12 cellular contexts compared by ENCODE assay signal in the genomic region with DNA sequence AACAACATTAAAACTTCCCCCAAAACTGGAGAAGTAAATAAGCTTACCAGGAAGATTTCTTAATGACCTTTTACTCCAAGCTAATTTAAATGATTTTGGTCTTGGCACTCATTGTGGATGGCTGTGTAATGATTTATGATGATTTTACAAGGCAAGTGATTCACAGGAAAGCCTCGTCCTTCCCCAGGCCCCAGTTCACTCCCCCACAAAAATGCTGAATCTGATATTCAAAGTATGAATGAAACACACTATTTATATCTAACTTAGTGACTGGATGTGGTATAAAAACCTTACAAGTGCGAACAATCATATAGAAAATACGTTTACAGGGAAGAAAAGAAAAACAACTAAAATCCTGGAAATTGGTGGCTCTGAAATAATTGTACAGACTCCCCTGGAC. TPM values are rescaled to one million over a fixed set of nuclear protein-coding genes. Genes with fewer than 3 reads are reported as not detected.
DNase-seq lines count a peak whose midpoint lies in the region; ATAC-seq and TF ChIP-seq lines count a peak whose summit lies in the region.
"Had no signal": no experiment of that assay in that cellular context is flagged by ENCODE, and none has a peak within 500 bp of the region (broad histone marks: within the 10 kb centered on the region; RNA-seq: fewer than 3 reads in every experiment).

No MANE protein-coding gene starts in this region.

- H2BK15ac ChIP-seq in neuronal stem cell (ENCODE audit: low read length) = no peak overlapping the region

- H3K27ac ChIP-seq in Panc1 (ENCODE audit: low read length) (no peak overlapping the region; the same call in 1 of the 2 replicates), esophagus muscularis mucosa (replicated peaks in 1 of 4) (peak overlapping the region; percentile 54 to 76 (median 59)), neutrophil (peak overlapping the region; percentile 95), neuronal stem cell (replicated peaks; ENCODE audit: low read length) (no peak overlapping the region)

- H4K91ac ChIP-seq in neuronal stem cell (ENCODE audit: low read depth, low read length, poor library complexity) = no peak overlapping the region

- H3K4me2 ChIP-seq in neuronal stem cell (ENCODE audit: insufficient read depth, low read length, poor library complexity, severe bottlenecking) = no peak overlapping the region

- no peak overlapping the region for H3K4ac ChIP-seq in neuronal stem cell (ENCODE audit: low read length)

- peaks cover 33% of the 10 kb centered on the region for H3K79me1 ChIP-seq in neuronal stem cell (ENCODE audit: low read depth, low read length)

- in situ Hi-C loops in Panc1 (cut with HindIII; ENCODE audit: low pct_unique_long_range_greater_than_20kb, low sequenced_read_pairs) = no loop called here

- BruUV-seq in Panc1 (replicated peaks; lab: Mats Ljungman, UMichigan) = no TSS peak

- no peak overlapping the region for H3K27ac Mint-ChIP-seq in activated naive CD8-positive, alpha-beta T cell treated with anti-CD3 and anti-CD28 coated beads, Interleukin-2, amount 50 U/mL, for 24 hours

- no peaks in the 10 kb centered on the region for H3K9me3 Mint-ChIP-seq in activated naive CD8-positive, alpha-beta T cell treated with anti-CD3 and anti-CD28 coated beads, Interleukin-2, amount 50 U/mL, for 24 hours
- H3K9me3 Mint-ChIP-seq: naive B cell had no signal

- no peak overlapping the region for H3K18ac ChIP-seq in neuronal stem cell (ENCODE audit: low read length)

- CTCF ChIA-PET in Panc1 (lab: Charles Lee) = no interaction called here

- DNase-seq in AG09319 (ENCODE audit: extremely low read depth, low read depth) (peak; percentile 53), Panc1 (ENCODE audit: low read depth, low spot score) (no peak), esophagus muscularis mucosa (ENCODE audit: extremely low spot score) (no peak), neuronal stem cell (ENCODE audit: low spot score) (no peak)
- no peak for DNase-seq in activated naive CD8-positive, alpha-beta T cell treated with anti-CD3 and anti-CD28 coated beads, Interleukin-2, amount 50 U/mL, for 24 hours
- DNase-seq in activated CD4-positive, alpha-beta T cell treated with anti-CD3 and anti-CD28 coated beads for 4 hours = no peak
- DNase-seq: activated effector memory CD4-positive, alpha-beta T cell treated with anti-CD3 and anti-CD28 coated beads, Interleukin-2, amount 50 U/mL, for 16 hours; DMS53; naive B cell; T1000 had no signal

- no peak overlapping the region for H4K8ac ChIP-seq in neuronal stem cell (ENCODE audit: low read depth, low read length)

- TF ChIP-seq CTCF in AG09319 (IDR thresholded peaks at IDR 0.05; ENCODE audit: low read depth, low read length) (no peak), Panc1 (IDR thresholded peaks at IDR 0.05) (no peak), esophagus muscularis mucosa (IDR thresholded peaks at IDR 0.05) (no peak), neutrophil (IDR thresholded peaks at IDR 0.05) (no peak)

- H3K9me3 ChIP-seq in Panc1 (ENCODE audit: control insufficient read depth, insufficient read depth, low read depth, low read length) (no peaks in the 10 kb centered on the region), esophagus muscularis mucosa (no peaks in the 10 kb centered on the region), neutrophil (no peaks in the 10 kb centered on the region), neuronal stem cell (replicated peaks in 1 of 2; ENCODE audit: control insufficient read depth in 2 of 2, insufficient read depth in 1 of 2, low read depth in 1 of 2, low read length in 2 of 2) (peaks cover 0 to 6% of the 10 kb centered on the region in 2 donors)

- intact Hi-C loops in Panc1 (cut with micrococcal nuclease; ENCODE audit: unreplicated experiment) (no loop called here), esophagus muscularis mucosa (cut with DNase I) (no loop called here)

- peaks cover 18% of the 10 kb centered on the region for H3K4me1 ChIP-seq in Panc1 (ENCODE audit: control insufficient read depth, insufficient read depth, low read length)
- H3K4me1 ChIP-seq in esophagus muscularis mucosa = peaks cover 40 to 81% (median 69%) of the 10 kb centered on the region in 4 donors
- H3K4me1 ChIP-seq in neutrophil (ENCODE audit: control insufficient read depth in 1 of 2, insufficient read depth in 1 of 2, low read depth in 1 of 2, low read length in 1 of 2) = peaks cover 65 to 68% of the 10 kb centered on the region in 2 experiments
- H3K4me1 ChIP-seq in neuronal stem cell (ENCODE audit: control insufficient read depth in 2 of 2, insufficient read depth in 1 of 2, low read depth in 1 of 2, low read length in 2 of 2) = peaks cover 10 to 23% of the 10 kb centered on the region in 2 donors

- H2AK5ac ChIP-seq in neuronal stem cell (ENCODE audit: low read depth, low read length) = no peak overlapping the region

- H3K4me3 ChIP-seq in Panc1 (ENCODE audit: low read depth in 2 of 2, low read length in 2 of 2) (no peak overlapping the region), esophagus muscularis mucosa (no peak overlapping the region), neutrophil (ENCODE audit: low read depth in 1 of 2, low read length in 1 of 2) (no peak overlapping the region), neuronal stem cell (ENCODE audit: low read length in 2 of 2) (no peak overlapping the region)

- peaks cover 2% of the 10 kb centered on the region for H3K36me3 Mint-ChIP-seq in activated naive CD8-positive, alpha-beta T cell treated with anti-CD3 and anti-CD28 coated beads, Interleukin-2, amount 50 U/mL, for 24 hours (ENCODE audit: low read depth)

- H3K14ac ChIP-seq in neuronal stem cell (ENCODE audit: low read length) = no peak overlapping the region

- no peaks in the 10 kb centered on the region for H3K36me3 ChIP-seq in Panc1 (ENCODE audit: control insufficient read depth, insufficient read depth, low read length)
- peaks cover 17 to 28% (median 27%) of the 10 kb centered on the region in 4 donors for H3K36me3 ChIP-seq in esophagus muscularis mucosa
- H3K36me3 ChIP-seq in neutrophil = peaks cover 37% of the 10 kb centered on the region
- H3K36me3 ChIP-seq in neuronal stem cell (replicated peaks in 1 of 2; ENCODE audit: control insufficient read depth in 2 of 2, insufficient read depth in 2 of 2, low read length in 2 of 2) = peaks cover 31 to 45% of the 10 kb centered on the region in 2 donors

- ATAC-seq in Panc1 = peak; percentile 51
- no peak for ATAC-seq in GM18858 (IDR thresholded peaks at IDR 0.05; ENCODE audit: unreplicated experiment)
- no peak for ATAC-seq in activated naive CD8-positive, alpha-beta T cell treated with anti-CD3 and anti-CD28 coated beads, Interleukin-2, amount 50 U/mL, for 24 hours

- no peaks in the 10 kb centered on the region for H3K27me3 Mint-ChIP-seq in activated naive CD8-positive, alpha-beta T cell treated with anti-CD3 and anti-CD28 coated beads, Interleukin-2, amount 50 U/mL, for 24 hours
- H3K27me3 Mint-ChIP-seq: naive B cell had no signal

- H3K4me1 Mint-ChIP-seq in activated naive CD8-positive, alpha-beta T cell treated with anti-CD3 and anti-CD28 coated beads, Interleukin-2, amount 50 U/mL, for 24 hours = peaks cover 23% of the 10 kb centered on the region

- no peak overlapping the region for H2BK12ac ChIP-seq in neuronal stem cell (ENCODE audit: low read length)

- no peak for TF ChIP-seq EP300 in esophagus muscularis mucosa (IDR thresholded peaks at IDR 0.05)

- POLR2A ChIA-PET in Panc1 (lab: Charles Lee) = interaction anchor here (0.6 to 0.7 kb wide), 2 partner anchors 439 to 1102 kb away, joined by 3 to 5 read pairs; no protein-coding TSS in a partner anchor

- no peak overlapping the region for H2AFZ ChIP-seq in neuronal stem cell (ENCODE audit: low read length)

- no peak for TF ChIP-seq POLR2A in esophagus muscularis mucosa (IDR thresholded peaks at IDR 0.05; ENCODE audit: low read depth)

- H3K27me3 ChIP-seq in Panc1 (ENCODE audit: control insufficient read depth, insufficient read depth, low read length) = no peaks in the 10 kb centered on the region
- H3K27me3 ChIP-seq in esophagus muscularis mucosa = no peaks in the 10 kb centered on the region
- no peaks in the 10 kb centered on the region for H3K27me3 ChIP-seq in neutrophil
- no peaks in the 10 kb centered on the region for H3K27me3 ChIP-seq in neuronal stem cell (ENCODE audit: control insufficient read depth in 3 of 3, insufficient read depth in 3 of 3, low read depth in 1 of 3, low read length in 3 of 3)

- H3K23ac ChIP-seq in neuronal stem cell (ENCODE audit: low read depth, low read length, poor library complexity) = no peak overlapping the region

- no peak overlapping the region for H2BK120ac ChIP-seq in neuronal stem cell (ENCODE audit: low read depth, low read length)

- H3K9ac ChIP-seq in neuronal stem cell (ENCODE audit: low read depth, low read length, poor library complexity) = no peak overlapping the region

- 36% methylated on average over 3 of the region's 3 CpGs for WGBS in esophagus muscularis mucosa
- no CpG with 5 or more reads among the region's 3 CpGs for WGBS in neuronal stem cell (ENCODE audit: extremely low coverage in 2 of 2, insufficient read length in 2 of 2, insufficient replicate concordance in 1 of 2), 2 donors

- no peak overlapping the region for H2BK5ac ChIP-seq in neuronal stem cell (ENCODE audit: low read length)

- H3K4me3 Mint-ChIP-seq in activated naive CD8-positive, alpha-beta T cell treated with anti-CD3 and anti-CD28 coated beads, Interleukin-2, amount 50 U/mL, for 24 hours = no peak overlapping the region
- H3K4me3 Mint-ChIP-seq: naive B cell had no signal

RNA-seq across cellular contexts. Expression of gene ZNF516, which starts 49.8 kb away (rescaled TPM):
- total RNA-seq in Panc1 (2021; ENCODE audit: unreplicated experiment) (28.6 TPM), esophagus muscularis mucosa (10 to 100 TPM; 28.5 to 44.9 (median 35.8) TPM)
- polyA plus RNA-seq in Panc1 (2012; ENCODE audit: insufficient read length) = 11.7 TPM
- polyA plus RNA-seq in neuronal stem cell (2013, experiment 1 of 2) = 40.4 TPM
- polyA plus RNA-seq in neuronal stem cell (2013, experiment 2 of 2) = 42.5 TPM

Comparison
In these comparisons a context has a peak if more than half of its experiments do, and no peak if none do; other contexts are left out.
1. H3K27ac ChIP-seq: peak in esophagus muscularis mucosa (4 of 4) and neutrophil (single experiment); none in Panc1 (single experiment) and neuronal stem cell (single experiment).